ENCODE assay signal across 36 cellular contexts in genomic region chr16:88884569-88885271, GRCh38. TPM values are rescaled to one million over a fixed set of nuclear protein-coding genes. Genes with fewer than 3 reads are reported as not detected.
"Had no signal": no experiment of that assay in that cellular context is flagged by ENCODE, and none has a peak within 500 bp of the region (broad histone marks: within the 10 kb centered on the region; RNA-seq: fewer than 3 reads in every experiment).

No MANE protein-coding gene starts in this region.

- H3K27me3 Mint-ChIP-seq: naive thymus-derived CD8-positive, alpha-beta T cell; stimulated activated memory B cell treated with anti-CD40 and anti-IgM and Interleukin-4, amounts not matched to agents 10 μg/mL and 1 μg/mL and 100 μg/mL, for 72 hours; type B pancreatic cell had no signal

- H3K27ac ChIP-seq: esophagus muscularis mucosa, foreskin keratinocyte, left lung, neutrophil, pancreas, sigmoid colon, skin epidermis, spleen, testis, tibial artery had no signal

- H3K9me3 ChIP-seq: esophagus muscularis mucosa, heart right ventricle, left lung, neutrophil, pancreas, right atrium auricular region, sigmoid colon, spleen, testis, tibial artery had no signal

- H3K36me3 ChIP-seq: sigmoid colon, tibial artery had no signal

- H3K4me1 ChIP-seq: foreskin keratinocyte, pancreas had no signal

- H3K9me3 Mint-ChIP-seq: endodermal cell; mesothelial cell of epicardium; naive thymus-derived CD8-positive, alpha-beta T cell; stimulated activated memory B cell treated with anti-CD40 and anti-IgM and Interleukin-4, amounts not matched to agents 10 μg/mL and 1 μg/mL and 100 μg/mL, for 72 hours; type B pancreatic cell had no signal

- H3K27me3 ChIP-seq: neutrophil, pancreas, right atrium auricular region, spleen, testis had no signal

- H3K4me3 ChIP-seq: esophagus muscularis mucosa, heart right ventricle, left lung, pancreas, right atrium auricular region, sigmoid colon, skin epidermis, spleen, testis, tibial artery had no signal

- H3K27ac Mint-ChIP-seq: endodermal cell; mesothelial cell of epicardium; naive thymus-derived CD8-positive, alpha-beta T cell; nephron progenitor cell; stimulated activated memory B cell treated with anti-CD40 and anti-IgM and Interleukin-4, amounts not matched to agents 10 μg/mL and 1 μg/mL and 100 μg/mL, for 72 hours; type B pancreatic cell had no signal

- H3K4me3 Mint-ChIP-seq: endodermal cell; mesothelial cell of epicardium; naive thymus-derived CD8-positive, alpha-beta T cell; nephron progenitor cell; stimulated activated memory B cell treated with anti-CD40 and anti-IgM and Interleukin-4, amounts not matched to agents 10 μg/mL and 1 μg/mL and 100 μg/mL, for 72 hours; type B pancreatic cell had no signal

- H3K36me3 Mint-ChIP-seq: mesothelial cell of epicardium; naive thymus-derived CD8-positive, alpha-beta T cell; type B pancreatic cell had no signal

- DNase-seq: cerebellar nuclear complex; effector CD8-positive, alpha-beta T cell; endodermal cell; foreskin keratinocyte; glutamatergic neuron; heart right ventricle; hippocampal formation; left cardiac atrium; left lung; mesenchymal stem cell; naive thymus-derived CD8-positive, alpha-beta T cell; nephron progenitor cell; pancreas; sigmoid colon; spleen; stimulated activated CD4-positive, alpha-beta T cell treated with anti-CD3 and anti-CD28 coated beads, Interleukin-4, amount 100 ng/mL, for 4 hours; stimulated activated naive CD8-positive, alpha-beta T cell treated with anti-CD3 and anti-CD28 coated beads, Interleukin-15, Interleukin-2, amounts not matched to agents 100 U/mL and 50 U/mL, for 24 hours; substantia nigra; testis; tibial artery had no signal

- ATAC-seq: foreskin keratinocyte; heart right ventricle; left cardiac atrium; left lung; naive thymus-derived CD8-positive, alpha-beta T cell; pancreas; stimulated activated memory B cell treated with anti-CD40 and anti-IgM and Interleukin-4, amounts not matched to agents 10 μg/mL and 1 μg/mL and 100 μg/mL, for 72 hours; stimulated activated naive CD8-positive, alpha-beta T cell treated with anti-CD3 and anti-CD28 coated beads, Interleukin-15, Interleukin-2, amounts not matched to agents 100 U/mL and 50 U/mL, for 24 hours had no signal

- H3K4me1 Mint-ChIP-seq: endodermal cell had no signal

RNA-seq across cellular contexts. Expression of gene PABPN1L, which starts 18.3 kb away (rescaled TPM):
- total RNA-seq: endodermal cell; epithelial cell of proximal tubule; esophagus muscularis mucosa; fibroblast of lung; foreskin keratinocyte; kidney epithelial cell; left cardiac atrium; left lung; lower leg skin; lung microvascular endothelial cell; mucosa of gallbladder; naive thymus-derived CD8-positive, alpha-beta T cell; omental fat pad; posterior vena cava; right atrium auricular region; sigmoid colon; urinary bladder had no signal
- polyA plus RNA-seq: fibroblast of lung; foreskin keratinocyte; heart right ventricle; naive thymus-derived CD8-positive, alpha-beta T cell; urinary bladder had no signal
